Comparison of ENCODE assay signal across 27 cellular contexts in genomic region chr5:134019636-134020035, GRCh38. TPM values are rescaled to one million over a fixed set of nuclear protein-coding genes. Genes with fewer than 3 reads are reported as not detected.
A peak's percentile ranks its signal among the peaks of the same experiment; 100 is the strongest.
DNase-seq lines count a peak whose midpoint lies in the region; ATAC-seq and TF ChIP-seq lines count a peak whose summit lies in the region.
"Had no signal": no experiment of that assay in that cellular context is flagged by ENCODE, and none has a peak within 500 bp of the region (broad histone marks: within the 10 kb centered on the region; RNA-seq: fewer than 3 reads in every experiment).

No MANE protein-coding gene starts in this region.

- TF ChIP-seq CTCF in left ventricle myocardium inferior (IDR thresholded peaks at IDR 0.05; ENCODE audit: borderline replicate concordance): no peak
- TF ChIP-seq CTCF in nephron (IDR thresholded peaks at IDR 0.05; ENCODE audit: unreplicated experiment in 3 of 3): no peak

- H3K4me3 Mint-ChIP-seq in nephron: no peak overlapping the region
- H3K4me3 Mint-ChIP-seq: activated naive CD8-positive, alpha-beta T cell; B cell; nephron progenitor cell; stimulated activated naive B cell treated with anti-CD40 and anti-IgM and Interleukin-4, amounts not matched to agents 10 μg/mL and 1 μg/mL and 100 μg/mL, for 72 hours had no signal

- 46 to 56% methylated on average over 4 of the region's 4 CpGs for WGBS in esophagus, 2 donors

- H3K4me3 ChIP-seq in left ventricle myocardium inferior (no peak overlapping the region), esophagus (ENCODE audit: low read depth in 1 of 2, low read length in 2 of 2) (no peak overlapping the region)
- H3K4me3 ChIP-seq: GM12878, lung had no signal

- H3K27ac ChIP-seq in left ventricle myocardium inferior (replicated peaks) (peak overlapping the region; percentile 79), esophagus (ENCODE audit: low read depth in 2 of 2, low read length in 1 of 2) (peak overlapping the region; percentile 48 to 78), substantia nigra (ENCODE audit: low read depth, low read length, poor library complexity, severe bottlenecking) (no peak overlapping the region)
- H3K27ac ChIP-seq: HL-60 had no signal

- H3K36me3 ChIP-seq in left ventricle myocardium inferior (no peaks in the 10 kb centered on the region), esophagus (ENCODE audit: control insufficient read depth in 2 of 2, insufficient read depth in 2 of 2, low read length in 1 of 2) (no peaks in the 10 kb centered on the region)

- no peak for DNase-seq in left ventricle myocardium inferior
- no peak for DNase-seq in left ventricle myocardium superior
- DNase-seq in nucleus accumbens (lab: John Stamatoyannopoulos, UW): no peak
- DNase-seq in middle frontal gyrus (ENCODE audit: extremely low spot score, low spot score): no peak
- DNase-seq in substantia nigra (lab: John Stamatoyannopoulos, UW): no peak
- DNase-seq: activated CD4-positive, alpha-beta T cell treated with anti-CD3 and anti-CD28 coated beads, Interleukin-2, amount 50 U/mL, for 4 hours; activated CD8-positive, alpha-beta memory T cell treated with anti-CD3 and anti-CD28 coated beads, Interleukin-2, amount 50 U/mL, for 4 hours; DMS79 treated with DMSO at 0.1 percent for 48 hours; erythroblast; foreskin melanocyte; hippocampal formation; NCI-H2171; NCI-H524 treated with DMSO at 0.1 percent for 48 hours; nephron progenitor cell; stimulated activated CD4-positive, alpha-beta T cell treated with anti-CD3 and anti-CD28 coated beads, Interleukin-1b, Interleukin-23, amount 100 ng/mL, for 48 hours; stimulated activated naive B cell treated with anti-CD40 and anti-IgM and Interleukin-4, amounts not matched to agents 10 μg/mL and 1 μg/mL and 100 μg/mL, for 72 hours; T-helper 9 cell had no signal

- peaks cover 4% of the 10 kb centered on the region for H3K27me3 Mint-ChIP-seq in nephron (ENCODE audit: low read depth)
- H3K27me3 Mint-ChIP-seq: activated naive CD8-positive, alpha-beta T cell; B cell; stimulated activated naive B cell treated with anti-CD40 and anti-IgM and Interleukin-4, amounts not matched to agents 10 μg/mL and 1 μg/mL and 100 μg/mL, for 72 hours had no signal

- H3K27me3 ChIP-seq in left ventricle myocardium inferior (ENCODE audit: low read depth) (no peaks in the 10 kb centered on the region), esophagus (ENCODE audit: control insufficient read depth in 1 of 2, insufficient read depth in 2 of 2, low read length in 2 of 2) (no peaks in the 10 kb centered on the region)

- no peaks in the 10 kb centered on the region for H3K36me3 Mint-ChIP-seq in nephron (ENCODE audit: low read depth)
- H3K36me3 Mint-ChIP-seq: activated naive CD8-positive, alpha-beta T cell; stimulated activated naive B cell treated with anti-CD40 and anti-IgM and Interleukin-4, amounts not matched to agents 10 μg/mL and 1 μg/mL and 100 μg/mL, for 72 hours had no signal

- ATAC-seq in left ventricle myocardium superior (no peak), GM18909 (IDR thresholded peaks at IDR 0.05; ENCODE audit: poor library complexity, unreplicated experiment) (no peak)
- ATAC-seq: GM12878; Right ventricle myocardium inferior; stimulated activated naive B cell treated with anti-CD40 and anti-IgM and Interleukin-4, amounts not matched to agents 10 μg/mL and 1 μg/mL and 100 μg/mL, for 72 hours had no signal

- H3K4me1 Mint-ChIP-seq in nephron: no peaks in the 10 kb centered on the region
- H3K4me1 Mint-ChIP-seq: B cell; stimulated activated naive B cell treated with anti-CD40 and anti-IgM and Interleukin-4, amounts not matched to agents 10 μg/mL and 1 μg/mL and 100 μg/mL, for 72 hours had no signal

- peak overlapping the region in 2 of 3 experiments; percentile 10 to 43 for H3K27ac Mint-ChIP-seq in nephron
- H3K27ac Mint-ChIP-seq: activated naive CD8-positive, alpha-beta T cell; activated T-helper 2 cell treated with anti-CD3 and anti-CD28 coated beads, Interferon-gamma antibody, Interleukin-2, Interleukin-4, amounts not matched to agents 10 μg/mL and 5 μg/mL and 100 μg/mL, durations not matched to agents 14 hours and 24 hours and 36 hours; B cell; nephron progenitor cell; stimulated activated naive B cell treated with anti-CD40 and anti-IgM and Interleukin-4, amounts not matched to agents 10 μg/mL and 1 μg/mL and 100 μg/mL, for 72 hours had no signal

- no peaks in the 10 kb centered on the region for H3K9me3 ChIP-seq in left ventricle myocardium inferior (replicated peaks)
- no peaks in the 10 kb centered on the region for H3K9me3 ChIP-seq in esophagus (ENCODE audit: control insufficient read depth in 2 of 2, insufficient read depth in 1 of 2, low read depth in 1 of 2, low read length in 1 of 2)

- peaks cover 45% of the 10 kb centered on the region for H3K4me1 ChIP-seq in left ventricle myocardium inferior
- H3K4me1 ChIP-seq in esophagus (ENCODE audit: control insufficient read depth in 2 of 2, insufficient read depth in 2 of 2, low read length in 1 of 2): peaks cover 0 to 11% of the 10 kb centered on the region in 2 donors

- intact Hi-C loops in left ventricle myocardium inferior (cut with micrococcal nuclease) (no loop called here), left ventricle myocardium superior (cut with micrococcal nuclease) (no loop called here)

- no peaks in the 10 kb centered on the region for H3K9me3 Mint-ChIP-seq in nephron
- H3K9me3 Mint-ChIP-seq: activated T-helper 2 cell treated with anti-CD3 and anti-CD28 coated beads, Interferon-gamma antibody, Interleukin-2, Interleukin-4, amounts not matched to agents 10 μg/mL and 5 μg/mL and 100 μg/mL, durations not matched to agents 14 hours and 24 hours and 36 hours; nephron progenitor cell; stimulated activated naive B cell treated with anti-CD40 and anti-IgM and Interleukin-4, amounts not matched to agents 10 μg/mL and 1 μg/mL and 100 μg/mL, for 72 hours had no signal

RNA-seq across cellular contexts. Expression of gene VDAC1, which starts 14.9 kb away (rescaled TPM):
- total RNA-seq in left ventricle myocardium inferior (501 TPM), left ventricle myocardium superior (515 TPM)
- 100 to 1,000 TPM; 154 to 167 TPM for polyA plus RNA-seq in esophagus

RNA-seq across cellular contexts. Expression of gene C5orf15, which starts 51.2 kb away (rescaled TPM):
- 34.4 TPM for total RNA-seq in left ventricle myocardium inferior
- total RNA-seq in left ventricle myocardium superior: 32.9 TPM
- polyA plus RNA-seq in esophagus: 10 to 100 TPM in 1 of 2 donors, 1 to 10 TPM in 1; 8.3 to 14.9 TPM
